1 cellular context compared by ENCODE assay signal in the genomic region with DNA sequence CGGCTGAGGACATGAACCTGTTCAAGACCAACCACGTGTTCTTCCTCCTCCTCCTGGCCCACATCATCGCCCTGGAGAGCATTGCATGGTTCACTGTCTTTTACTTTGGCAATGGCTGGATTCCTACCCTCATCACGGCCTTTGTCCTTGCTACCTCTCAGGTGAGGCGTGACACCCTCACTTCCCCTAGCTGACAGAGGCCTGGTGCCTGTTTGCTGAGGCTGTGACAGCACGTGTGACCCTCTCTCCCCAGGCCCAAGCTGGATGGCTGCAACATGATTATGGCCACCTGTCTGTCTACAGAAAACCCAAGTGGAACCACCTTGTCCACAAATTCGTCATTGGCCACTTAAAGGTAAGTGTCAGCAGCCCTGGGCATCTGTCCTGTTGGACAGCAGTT.
TF ChIP-seq lines count a peak whose summit lies in the region.

No MANE protein-coding gene starts in this region.

TF ChIP-seq in IMR-90, 13 proteins besides CTCF, POLR2A, EP300 and RAD21:
- no peak for TF ChIP-seq MAFK (IDR thresholded peaks at IDR 0.05; ENCODE audit: low read depth, low read length)
